ENCODE assay signal across 6 cellular contexts in the genomic region with DNA sequence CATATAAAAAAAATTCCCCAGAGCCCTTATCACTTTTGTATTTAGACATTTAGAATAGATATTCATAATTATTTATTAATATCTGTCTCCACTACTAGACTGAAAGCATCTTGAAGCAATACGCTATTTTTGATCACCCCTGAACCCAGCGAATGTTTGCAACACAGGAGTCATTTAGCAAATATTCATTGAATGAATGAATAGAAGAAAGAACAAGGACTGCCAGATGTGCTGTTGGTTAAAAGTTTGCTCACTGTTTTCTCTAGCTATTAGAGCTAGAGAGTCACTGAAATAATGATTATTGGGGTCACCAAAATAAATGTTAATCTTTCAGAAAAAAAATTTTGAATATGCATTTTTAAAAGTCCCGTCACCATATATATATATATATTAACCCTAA.
"Had no signal": no experiment of that assay in that cellular context is flagged by ENCODE, and none has a peak within 500 bp of the region (broad histone marks: within the 10 kb centered on the region; RNA-seq: fewer than 3 reads in every experiment).

No MANE protein-coding gene starts in this region.

- H3K4me3 ChIP-seq: GM23338 had no signal

- H3K27ac ChIP-seq: HL-60 had no signal

- H3K4me2 ChIP-seq: GM23338 had no signal

- DNase-seq: H9, HCEC 1CT, KBM-7 had no signal

- H2AFZ ChIP-seq: GM23338 had no signal

- ATAC-seq: GM23338, HepG2 had no signal
